16 cellular contexts compared by ENCODE assay signal in the genomic region with DNA sequence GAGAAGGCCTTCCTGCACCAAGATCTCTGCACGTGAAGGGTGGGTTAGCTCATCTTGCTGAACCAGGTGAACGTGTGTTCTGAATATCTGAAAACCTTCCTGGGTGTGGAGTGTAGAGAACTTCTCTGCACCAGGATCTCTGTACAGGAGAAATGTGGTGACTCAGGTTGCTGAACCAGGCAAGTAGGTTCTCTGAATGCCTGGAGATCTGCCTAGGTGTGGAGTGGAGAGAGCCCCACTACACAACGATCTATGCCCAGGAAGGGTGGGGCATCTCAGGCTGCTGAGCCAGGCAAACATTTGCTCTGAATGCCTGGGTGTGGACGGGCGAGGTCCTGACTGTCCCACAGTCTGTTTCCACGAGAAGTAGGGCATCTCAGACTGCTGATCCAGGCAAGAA.
DNase-seq lines count a peak whose midpoint lies in the region; ATAC-seq and TF ChIP-seq lines count a peak whose summit lies in the region.
"Had no signal": no experiment of that assay in that cellular context is flagged by ENCODE, and none has a peak within 500 bp of the region (broad histone marks: within the 10 kb centered on the region; RNA-seq: fewer than 3 reads in every experiment).

No MANE protein-coding gene starts in this region.

- H3K4me1 ChIP-seq in KMS-11 (ENCODE audit: low read depth, poor library complexity, severe bottlenecking): no peaks in the 10 kb centered on the region
- H3K4me1 ChIP-seq in aorta (ENCODE audit: control insufficient read depth in 1 of 2, insufficient read depth in 2 of 2, low read length in 2 of 2): no peaks in the 10 kb centered on the region
- H3K4me1 ChIP-seq: heart right ventricle, tibial artery had no signal

- H3K9me3 ChIP-seq in aorta (ENCODE audit: control insufficient read depth, low read length): no peaks in the 10 kb centered on the region
- H3K9me3 ChIP-seq: heart right ventricle, right lobe of liver, tibial artery had no signal

- peak overlapping the region; percentile 20; the same call in 1 of the 2 replicates for H2AFZ ChIP-seq in KMS-11 (ENCODE audit: low read depth)

- DNase-seq in DMS53 (lab: John Stamatoyannopoulos, UW) (peak; percentile 18), DMS53 treated with DMSO at 0.1 percent for 48 hours (lab: John Stamatoyannopoulos, UW; ENCODE audit: unreplicated experiment) (no peak), aorta (no peak), NOMO-1 treated with dmso at 0.1 percent for 144 hours (lab: John Stamatoyannopoulos, UW; ENCODE audit: unreplicated experiment) (no peak), COLO829 (ENCODE audit: low spot score) (no peak)
- DNase-seq: activated T-cell treated with anti-CD3 and anti-CD28 coated beads, Interleukin-2, amount 50 U/mL, for 4 hours; effector CD4-positive, alpha-beta T cell; heart right ventricle; stimulated activated naive CD4-positive, alpha-beta T cell; T-helper 9 cell had no signal

- no peak overlapping the region for H3K4me2 ChIP-seq in KMS-11

- no peaks in the 10 kb centered on the region for H4K20me1 ChIP-seq in KMS-11 (ENCODE audit: insufficient read depth)

- no peaks in the 10 kb centered on the region for H3K79me2 ChIP-seq in KMS-11 (ENCODE audit: insufficient read depth, low read depth)

- no peak overlapping the region for H3K4me3 ChIP-seq in KMS-11 (IDR thresholded peaks at IDR 0.05; ENCODE audit: insufficient read depth, low read depth, low read length)
- no peak overlapping the region for H3K4me3 ChIP-seq in aorta (ENCODE audit: low read length in 2 of 2)
- H3K4me3 ChIP-seq: heart right ventricle, right lobe of liver, tibial artery had no signal

- WGBS in aorta, 2 donors: 88 to 90% methylated on average over 6 of the region's 6 CpGs

- H3K36me3 ChIP-seq in KMS-11 (ENCODE audit: insufficient read depth) (no peaks in the 10 kb centered on the region), aorta (ENCODE audit: control insufficient read depth in 1 of 2, insufficient read depth in 2 of 2, low read length in 1 of 2) (no peaks in the 10 kb centered on the region)
- H3K36me3 ChIP-seq: heart right ventricle, right lobe of liver, tibial artery had no signal

- no peak for TF ChIP-seq CTCF in KMS-11 (conservative IDR thresholded peaks at IDR 0.05; ENCODE audit: low read depth, low read length)

- intact Hi-C loops in aorta (cut with DNase I): loop anchor here in 1 of 2 donors (10.0 kb wide), 1 partner anchor 1284 kb away; no protein-coding TSS in a partner anchor

- H3K27ac ChIP-seq in KMS-11: no peak overlapping the region
- no peak overlapping the region for H3K27ac ChIP-seq in aorta (ENCODE audit: low read depth in 1 of 2, low read length in 2 of 2)
- H3K27ac ChIP-seq: 22Rv1, heart right ventricle, right lobe of liver, tibial artery had no signal

- peak; percentile 99 for ATAC-seq in esophagus mucosa
- ATAC-seq in aorta (ENCODE audit: low FRiP score): peak; percentile 30
- ATAC-seq in HG02870 (IDR thresholded peaks at IDR 0.05; ENCODE audit: unreplicated experiment): no peak
- ATAC-seq: activated T-cell treated with anti-CD3 and anti-CD28 coated beads, Interleukin-2, amount 50 U/mL, for 4 hours had no signal

- H3K27me3 ChIP-seq in KMS-11 (ENCODE audit: insufficient read depth, low read depth) (no peaks in the 10 kb centered on the region), aorta (ENCODE audit: control insufficient read depth in 1 of 2, insufficient read depth in 2 of 2, low read length in 1 of 2) (no peaks in the 10 kb centered on the region)
- H3K27me3 ChIP-seq: heart right ventricle, right lobe of liver, tibial artery had no signal

- H3K9ac ChIP-seq in KMS-11: no peak overlapping the region
